ENCODE assay signal across 8 cellular contexts in the genomic region with DNA sequence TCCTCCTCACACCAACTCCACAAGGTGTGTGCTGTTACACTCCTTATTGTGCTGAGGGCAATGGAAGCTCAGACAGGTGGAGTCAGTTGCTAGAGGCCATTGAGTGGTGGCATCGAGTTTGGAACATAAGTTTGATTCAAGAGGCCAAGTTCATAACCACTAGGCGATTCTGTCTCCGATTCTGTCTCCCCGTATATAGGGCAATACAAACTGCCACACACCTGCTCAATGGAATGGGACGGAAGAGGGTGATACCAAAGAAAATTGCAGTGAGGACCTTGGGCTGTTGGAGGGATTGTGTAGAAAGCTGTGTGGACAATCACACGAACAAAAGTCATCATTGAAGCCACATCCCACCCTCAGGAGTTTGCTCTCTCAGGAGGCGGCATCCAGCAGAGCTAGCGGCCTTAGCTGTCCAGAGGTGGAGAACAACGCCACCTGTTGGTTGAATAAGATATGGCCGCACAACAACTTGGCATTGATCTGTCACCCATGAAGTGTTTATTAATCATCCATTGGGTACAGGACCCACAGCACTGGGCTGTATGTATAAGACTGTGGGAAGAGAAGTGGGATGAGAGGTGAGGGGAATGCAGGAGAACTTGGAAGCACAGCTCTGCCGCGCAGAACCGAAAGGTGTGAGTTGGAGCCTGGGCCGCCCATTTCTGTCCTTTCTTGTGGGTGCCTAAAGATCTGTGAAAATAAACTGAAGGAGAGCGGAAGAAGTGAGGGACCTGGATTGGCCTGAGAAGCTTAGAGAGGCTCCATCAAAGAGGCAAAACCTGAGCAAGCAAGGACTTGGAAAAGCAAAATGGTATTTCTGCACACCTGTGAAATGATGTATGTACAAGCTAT. TPM values are rescaled to one million over a fixed set of nuclear protein-coding genes. Genes with fewer than 3 reads are reported as not detected.
DNase-seq lines count a peak whose midpoint lies in the region; ATAC-seq, FAIRE-seq and TF ChIP-seq lines count a peak whose summit lies in the region.

No MANE protein-coding gene starts in this region.

- peak; percentile 77 for FAIRE-seq in HTR-8/SVneo (lab: Jason Lieb, UNC)

- H3K27ac ChIP-seq in foreskin keratinocyte = no peak overlapping the region
- H3K27ac ChIP-seq in ovary = no peak overlapping the region
- no peak overlapping the region for H3K27ac ChIP-seq in uterus

- H3K4me1 ChIP-seq in foreskin keratinocyte = no peaks in the 10 kb centered on the region
- no peaks in the 10 kb centered on the region for H3K4me1 ChIP-seq in ovary (ENCODE audit: insufficient read depth)
- H3K4me1 ChIP-seq in uterus = no peaks in the 10 kb centered on the region

- peak; percentile 70 for ATAC-seq in GM18868 (IDR thresholded peaks at IDR 0.05; ENCODE audit: unreplicated experiment)
- ATAC-seq in foreskin keratinocyte = peak; percentile 79

- TF ChIP-seq POLR2A in ovary (IDR thresholded peaks at IDR 0.05) = no peak
- TF ChIP-seq POLR2A in uterus (IDR thresholded peaks at IDR 0.05) = no peak

- DNase-seq in AG09319 (ENCODE audit: extremely low read depth, low read depth) = peak; percentile 44
- peak; percentile 73 for DNase-seq in HTR-8/SVneo (ENCODE audit: insufficient read length, low spot score)
- DNase-seq in OCI-M2 (lab: John Stamatoyannopoulos, UW; ENCODE audit: unreplicated experiment) = peak; percentile 6
- DNase-seq in activated T-helper 1 cell treated with anti-CD3 and anti-CD28 coated beads, Interleukin-12 subunit alpha, Interleukin-12 subunit beta, Interleukin-2, Interleukin-4 antibody, amounts not matched to agents 30 ng/mL and 10 ng/mL and 1 ng/mL, durations not matched to agents 14 hours and 24 hours and 36 hours (ENCODE audit: low spot score) = peak; percentile 40
- peak in 1 of 2 donors; percentile 42 for DNase-seq in foreskin keratinocyte
- DNase-seq in ovary = peak; percentile 19 to 46 (median 35)
- peak; percentile 21 to 45 for DNase-seq in uterus

- H3K4me1 Mint-ChIP-seq in activated T-helper 1 cell treated with anti-CD3 and anti-CD28 coated beads, Interleukin-12 subunit alpha, Interleukin-12 subunit beta, Interleukin-2, Interleukin-4 antibody, amounts not matched to agents 30 ng/mL and 10 ng/mL and 1 ng/mL, durations not matched to agents 14 hours and 24 hours and 36 hours (ENCODE audit: low read depth) = no peaks in the 10 kb centered on the region

- H3K27me3 Mint-ChIP-seq in activated T-helper 1 cell treated with anti-CD3 and anti-CD28 coated beads, Interleukin-12 subunit alpha, Interleukin-12 subunit beta, Interleukin-2, Interleukin-4 antibody, amounts not matched to agents 30 ng/mL and 10 ng/mL and 1 ng/mL, durations not matched to agents 14 hours and 24 hours and 36 hours (ENCODE audit: insufficient read depth) = peaks cover 47% of the 10 kb centered on the region

- TF ChIP-seq CTCF in AG09319 (IDR thresholded peaks at IDR 0.05; ENCODE audit: low read depth, low read length) = peak; percentile 80
- TF ChIP-seq CTCF in foreskin keratinocyte (conservative IDR thresholded peaks at IDR 0.05) = peak; percentile 92
- TF ChIP-seq CTCF in ovary (IDR thresholded peaks at IDR 0.05) = peak in 1 of 3 donors; percentile 56
- TF ChIP-seq CTCF in uterus (IDR thresholded peaks at IDR 0.05) = peak; percentile 43 to 72 (median 62)

- 27 to 37% (median 32%) methylated on average over 15 of the region's 15 CpGs for WGBS in ovary, 3 donors

- no peak overlapping the region for H3K4me3 ChIP-seq in ovary
- H3K4me3 ChIP-seq in uterus = no peak overlapping the region

- no peak overlapping the region for H3K4me3 Mint-ChIP-seq in activated T-helper 1 cell treated with anti-CD3 and anti-CD28 coated beads, Interleukin-12 subunit alpha, Interleukin-12 subunit beta, Interleukin-2, Interleukin-4 antibody, amounts not matched to agents 30 ng/mL and 10 ng/mL and 1 ng/mL, durations not matched to agents 14 hours and 24 hours and 36 hours

- intact Hi-C loops in activated T-helper 1 cell treated with anti-CD3 and anti-CD28 coated beads, Interleukin-12 subunit alpha, Interleukin-12 subunit beta, Interleukin-2, Interleukin-4 antibody, amounts not matched to agents 30 ng/mL and 10 ng/mL and 1 ng/mL, durations not matched to agents 14 hours and 24 hours and 36 hours (cut with micrococcal nuclease) = loop anchor here (1.0 kb wide), 2 partner anchors 86 to 90 kb away; no protein-coding TSS in a partner anchor
- intact Hi-C loops in ovary (cut with DNase I) (loop anchor here in 3 of 4 donors (5.0 kb wide), 1 partner anchor 85 kb away; no protein-coding TSS in a partner anchor), uterus (cut with DNase I; ENCODE audit: low total_unique reads) (no loop called here)

- H3K9me3 Mint-ChIP-seq in activated T-helper 1 cell treated with anti-CD3 and anti-CD28 coated beads, Interleukin-12 subunit alpha, Interleukin-12 subunit beta, Interleukin-2, Interleukin-4 antibody, amounts not matched to agents 30 ng/mL and 10 ng/mL and 1 ng/mL, durations not matched to agents 14 hours and 24 hours and 36 hours = no peaks in the 10 kb centered on the region

- no peaks in the 10 kb centered on the region for H3K36me3 Mint-ChIP-seq in activated T-helper 1 cell treated with anti-CD3 and anti-CD28 coated beads, Interleukin-12 subunit alpha, Interleukin-12 subunit beta, Interleukin-2, Interleukin-4 antibody, amounts not matched to agents 30 ng/mL and 10 ng/mL and 1 ng/mL, durations not matched to agents 14 hours and 24 hours and 36 hours (ENCODE audit: low read depth)

- peaks cover 45% of the 10 kb centered on the region for H3K27me3 ChIP-seq in foreskin keratinocyte
- no peaks in the 10 kb centered on the region for H3K27me3 ChIP-seq in ovary
- H3K27me3 ChIP-seq in uterus = no peaks in the 10 kb centered on the region

- no peaks in the 10 kb centered on the region for H3K9me3 ChIP-seq in ovary
- H3K9me3 ChIP-seq in uterus = no peaks in the 10 kb centered on the region

- no peak overlapping the region for H3K27ac Mint-ChIP-seq in activated T-helper 1 cell treated with anti-CD3 and anti-CD28 coated beads, Interleukin-12 subunit alpha, Interleukin-12 subunit beta, Interleukin-2, Interleukin-4 antibody, amounts not matched to agents 30 ng/mL and 10 ng/mL and 1 ng/mL, durations not matched to agents 14 hours and 24 hours and 36 hours

- no peak for TF ChIP-seq EP300 in ovary (IDR thresholded peaks at IDR 0.05)

- H3K36me3 ChIP-seq in ovary (no peaks in the 10 kb centered on the region), uterus (no peaks in the 10 kb centered on the region)

RNA-seq across cellular contexts. Expression of a gene that starts 16.1 kb away (rescaled TPM):
- not detected in 2 replicates for total RNA-seq in activated T-helper 1 cell treated with anti-CD3 and anti-CD28 coated beads, Interleukin-12 subunit alpha, Interleukin-12 subunit beta, Interleukin-2, Interleukin-4 antibody, amounts not matched to agents 30 ng/mL and 10 ng/mL and 1 ng/mL, durations not matched to agents 14 hours and 24 hours and 36 hours
- not detected in 2 replicates for total RNA-seq in foreskin keratinocyte
- not detected in 2 replicates for polyA plus RNA-seq in foreskin keratinocyte
- total RNA-seq in ovary = not detected
- polyA plus RNA-seq in ovary = under 1 TPM in 1 of 2 donors, not detected in 1; 0.06 TPM
- total RNA-seq in uterus = not detected

RNA-seq across cellular contexts. Expression of a gene that starts 27.0 kb away (rescaled TPM):
- total RNA-seq in activated T-helper 1 cell treated with anti-CD3 and anti-CD28 coated beads, Interleukin-12 subunit alpha, Interleukin-12 subunit beta, Interleukin-2, Interleukin-4 antibody, amounts not matched to agents 30 ng/mL and 10 ng/mL and 1 ng/mL, durations not matched to agents 14 hours and 24 hours and 36 hours = not detected in 2 replicates
- 0.42 and 0.44 TPM in 2 replicates for total RNA-seq in foreskin keratinocyte
- polyA plus RNA-seq in foreskin keratinocyte = 0.48 and 0.57 TPM in 2 replicates
- total RNA-seq in ovary = 1 to 10 TPM in 6 of 7 donors, under 1 TPM in 1; 0.58 to 5.4 (median 2.8) TPM
- polyA plus RNA-seq in ovary = 10 to 100 TPM in 1 of 2 donors, under 1 TPM in 1; 0.10 to 23.3 TPM
- total RNA-seq in uterus = 10 to 100 TPM in 1 of 4 donors, 1 to 10 TPM in 3; 1.4 to 10.9 (median 3.5) TPM
